In the genomic region with DNA sequence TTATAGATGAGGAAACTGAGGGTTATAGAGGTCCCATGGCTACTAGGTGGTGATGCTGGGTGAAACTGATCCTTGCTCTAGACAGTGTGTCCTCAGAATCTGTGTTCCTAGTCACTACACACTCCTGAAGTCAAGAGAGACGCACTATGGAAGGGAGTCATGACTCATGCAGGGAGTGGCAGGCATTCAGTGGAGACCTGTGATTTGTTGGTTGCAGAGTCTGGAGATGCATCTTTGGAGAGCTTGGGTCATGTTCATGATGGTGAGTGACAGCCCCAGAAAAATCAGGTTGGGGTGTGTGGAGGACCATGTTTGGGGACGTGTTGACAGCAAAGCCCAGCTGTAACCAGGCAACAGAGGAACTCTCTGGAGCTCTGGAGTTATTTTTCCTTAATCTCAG, we compare ENCODE assay signal across 29 cellular contexts. TPM values are rescaled to one million over a fixed set of nuclear protein-coding genes. Genes with fewer than 3 reads are reported as not detected.
DNase-seq lines count a peak whose midpoint lies in the region; ATAC-seq, FAIRE-seq and TF ChIP-seq lines count a peak whose summit lies in the region.
"Had no signal": no experiment of that assay in that cellular context is flagged by ENCODE, and none has a peak within 500 bp of the region (broad histone marks: within the 10 kb centered on the region; RNA-seq: fewer than 3 reads in every experiment).

No MANE protein-coding gene starts in this region.

- no peaks in the 10 kb centered on the region for H3K36me3 ChIP-seq in HCT116 (ENCODE audit: control insufficient read depth in 1 of 2, insufficient read depth in 2 of 2, low read length in 2 of 2)
- no peaks in the 10 kb centered on the region for H3K36me3 ChIP-seq in K562 (ENCODE audit: control insufficient read depth, insufficient read depth, low read length)
- H3K36me3 ChIP-seq in keratinocyte (ENCODE audit: control insufficient read depth in 2 of 2, extremely low read depth in 1 of 2, insufficient read depth in 2 of 2, low read length in 2 of 2), result peaks cover 12 to 29% of the 10 kb centered on the region in 2 experiments
- H3K36me3 ChIP-seq in lower lobe of right lung, result no peaks in the 10 kb centered on the region
- H3K36me3 ChIP-seq: esophagus muscularis mucosa, WERI-Rb-1 had no signal

- H3K9me1 ChIP-seq in K562 (ENCODE audit: control insufficient read depth, insufficient read depth, low read length) (no peaks in the 10 kb centered on the region), keratinocyte (ENCODE audit: control insufficient read depth, extremely low read depth, insufficient read depth, low read length) (no peaks in the 10 kb centered on the region)

- peak; percentile 61 to 72 for DNase-seq in A549 (ENCODE audit: low read depth in 1 of 2, low spot score in 1 of 2)
- DNase-seq in HCT116 (ENCODE audit: low read depth, low spot score), result no peak
- DNase-seq in K562 (ENCODE audit: extremely low read depth in 1 of 4, low spot score in 3 of 4), result no peak
- no peak for DNase-seq in keratinocyte (ENCODE audit: low read depth, low spot score)
- DNase-seq in KBM-7, result no peak
- no peak for DNase-seq in lower lobe of right lung
- DNase-seq: ACHN; activated CD8-positive, alpha-beta memory T cell treated with anti-CD3 and anti-CD28 coated beads, Interleukin-2, amount 50 U/mL, for 4 hours; activated naive CD8-positive, alpha-beta T cell treated with anti-CD3 and anti-CD28 coated beads for 36 hours; effector CD8-positive, alpha-beta T cell; H9; Karpas-422; left colon; natural killer cell; NCI-H1092; NCI-H2081 treated with DMSO at 0.1 percent for 48 hours; NCI-H510A; stimulated activated CD8-positive, alpha-beta memory T cell treated with anti-CD3 and anti-CD28 coated beads, Interleukin-4, amount 100 ng/mL, for 48 hours; trophoblast cell; WERI-Rb-1 had no signal

- H3K79me2 ChIP-seq in HCT116 (ENCODE audit: insufficient read depth, low read length) (no peaks in the 10 kb centered on the region), K562 (ENCODE audit: control insufficient read depth, insufficient read depth, low read length) (no peaks in the 10 kb centered on the region), keratinocyte (ENCODE audit: control insufficient read depth, insufficient read depth, low read length) (no peaks in the 10 kb centered on the region)
- H3K79me2 ChIP-seq: parathyroid adenoma had no signal

- peak; percentile 18 for FAIRE-seq in A549 (lab: Jason Lieb, UNC)
- no peak for FAIRE-seq in K562 (lab: Jason Lieb, UNC)
- peak; percentile 83 for FAIRE-seq in keratinocyte (lab: Jason Lieb, UNC)
- FAIRE-seq: D721Med, HTR-8/SVneo had no signal

- H4K20me1 ChIP-seq in HCT116 (ENCODE audit: insufficient read depth), result no peaks in the 10 kb centered on the region
- H4K20me1 ChIP-seq in K562 (replicated peaks; ENCODE audit: control insufficient read depth, insufficient read depth, low read length), result no peaks in the 10 kb centered on the region
- H4K20me1 ChIP-seq in keratinocyte (ENCODE audit: control insufficient read depth, extremely low read depth, insufficient read depth, low read length), result no peaks in the 10 kb centered on the region

- WGBS in A549 (ENCODE audit: missing lambda C conversion rate), result 16% methylated on average over 2 of the region's 2 CpGs
- WGBS in K562 (ENCODE audit: insufficient coverage, low coverage, missing lambda C conversion rate), result 0% methylated on average over 2 of the region's 2 CpGs

- no peaks in the 10 kb centered on the region for H3K9me3 ChIP-seq in A549
- H3K9me3 ChIP-seq in HCT116 (ENCODE audit: control insufficient read depth in 1 of 2, insufficient read depth in 1 of 2, low read depth in 1 of 2, low read length in 2 of 2), result no peaks in the 10 kb centered on the region
- no peaks in the 10 kb centered on the region for H3K9me3 ChIP-seq in K562 (replicated peaks; ENCODE audit: control insufficient read depth, insufficient read depth, low read depth, low read length)
- H3K9me3 ChIP-seq in keratinocyte (ENCODE audit: control insufficient read depth, low read depth, low read length), result no peaks in the 10 kb centered on the region
- H3K9me3 ChIP-seq in lower lobe of right lung, result no peaks in the 10 kb centered on the region
- H3K9me3 ChIP-seq: esophagus muscularis mucosa had no signal

- no peak overlapping the region for H3K4me2 ChIP-seq in A549
- H3K4me2 ChIP-seq in HCT116 (ENCODE audit: low read length), result peak overlapping the region; percentile 34; the same call in 1 of the 2 replicates
- H3K4me2 ChIP-seq in K562 (ENCODE audit: insufficient read depth, low read length), result no peak overlapping the region
- H3K4me2 ChIP-seq in keratinocyte (ENCODE audit: control insufficient read depth, extremely low read depth, insufficient read depth, low read depth, low read length), result no peak overlapping the region

- no peak overlapping the region for H3K4me3 ChIP-seq in A549
- no peak overlapping the region for H3K4me3 ChIP-seq in HCT116 (replicated peaks in 1 of 2; ENCODE audit: low read depth in 1 of 2, low read length in 2 of 2)
- H3K4me3 ChIP-seq in K562, result no peak overlapping the region
- H3K4me3 ChIP-seq in keratinocyte (ENCODE audit: control insufficient read depth in 2 of 3, extremely low read depth in 1 of 3, insufficient read depth in 2 of 3, low read depth in 1 of 3, low read length in 3 of 3), result no peak overlapping the region
- H3K4me3 ChIP-seq in lower lobe of right lung, result no peak overlapping the region
- H3K4me3 ChIP-seq: esophagus muscularis mucosa had no signal

- intact Hi-C loops in HCT116 (cut with micrococcal nuclease), result no loop called here
- intact Hi-C loops in K562 (cut with micrococcal nuclease), result no loop called here
- intact Hi-C loops in lower lobe of right lung (cut with DNase I), result no loop called here

- H3K9me2 ChIP-seq in HCT116 (ENCODE audit: insufficient read depth), result no peaks in the 10 kb centered on the region

- CTCF ChIA-PET in A549 (lab: Yijun Ruan, JAX) (interaction anchor here (1.6 to 6.5 kb wide), 5 partner anchors 8 to 622 kb away, joined by 4 to 36 read pairs (median 10); no protein-coding TSS in a partner anchor), HCT116 (lab: Charles Lee) (interaction anchor here (0.6 to 2.1 kb wide), 2 partner anchors 8 to 621 kb away, joined by 3 to 5 read pairs; no protein-coding TSS in a partner anchor), K562 (lab: Yijun Ruan, JAX; ENCODE audit: low intra/inter-chr PET ratio) (no interaction called here)

- no peaks in the 10 kb centered on the region for H3K27me3 ChIP-seq in HCT116 (ENCODE audit: insufficient read depth, low read length)
- peaks cover 12 to 36% of the 10 kb centered on the region in 2 experiments; a peak in 4 of 5 replicates for H3K27me3 ChIP-seq in K562 (ENCODE audit: control insufficient read depth in 2 of 2, insufficient read depth in 2 of 2, low read length in 2 of 2)
- no peaks in the 10 kb centered on the region for H3K27me3 ChIP-seq in keratinocyte (ENCODE audit: control insufficient read depth, extremely low read depth, insufficient read depth, low read length)
- H3K27me3 ChIP-seq in lower lobe of right lung (ENCODE audit: low read depth), result peaks cover 5% of the 10 kb centered on the region

- H3K9ac ChIP-seq in HCT116 (ENCODE audit: low read length), result no peak overlapping the region
- no peak overlapping the region for H3K9ac ChIP-seq in K562 (ENCODE audit: insufficient read depth in 1 of 2, low read depth in 2 of 2, low read length in 2 of 2)
- H3K9ac ChIP-seq in keratinocyte (ENCODE audit: control insufficient read depth, extremely low read depth, insufficient read depth, low read length), result no peak overlapping the region
- H3K9ac ChIP-seq: parathyroid adenoma had no signal

- POLR2A ChIA-PET in A549 (lab: Yijun Ruan, JAX), result no interaction called here
- POLR2A ChIA-PET in HCT116 (lab: Charles Lee), result no interaction called here
- POLR2A ChIA-PET in K562 (lab: Yijun Ruan, JAX), result no interaction called here

- TF ChIP-seq POLR2A in A549 (IDR thresholded peaks at IDR 0.05; ENCODE audit: low read length) (no peak), HCT116 (IDR thresholded peaks at IDR 0.05; ENCODE audit: borderline replicate concordance, extremely low read depth, insufficient read depth, insufficient read length) (no peak), K562 (conservative IDR thresholded peaks at IDR 0.05) (no peak), GM18505 (IDR thresholded peaks at IDR 0.05; ENCODE audit: borderline replicate concordance, extremely low read depth, insufficient read depth, insufficient read length) (no peak)

- dilution Hi-C loops in keratinocyte (cut with MboI; ENCODE audit: extremely low pct_ligation_motif_present, low sequenced_read_pairs), result no loop called here

- TF ChIP-seq RAD21 in A549 (conservative IDR thresholded peaks at IDR 0.05 in 1 of 2, IDR thresholded peaks at IDR 0.05 in 1 of 2) (no peak), HCT116 (IDR thresholded peaks at IDR 0.05; ENCODE audit: low read depth) (no peak), K562 (CRISPR knock-in tag; conservative IDR thresholded peaks at IDR 0.05 in 1 of 2, IDR thresholded peaks at IDR 0.05 in 1 of 2) (no peak)

- no TSS peak for BruUV-seq in HCT116 (replicated peaks; lab: Mats Ljungman, UMichigan)
- BruUV-seq in K562 (replicated peaks; lab: Mats Ljungman, UMichigan), result no TSS peak

- ATAC-seq in A549, result peak; percentile 82 to 86
- ATAC-seq in HCT116, result peak; percentile 73
- ATAC-seq in K562, result 0 out of 3 replicates have a peak, but pooled peaks have one; percentile 36
- no peak for ATAC-seq in lower lobe of right lung
- ATAC-seq in GM18505 (IDR thresholded peaks at IDR 0.05; ENCODE audit: unreplicated experiment), result no peak
- no peak for ATAC-seq in HG02970 (IDR thresholded peaks at IDR 0.05; ENCODE audit: low FRiP score, unreplicated experiment)
- ATAC-seq: left colon, natural killer cell, sciatic nerve, SK-N-SH treated with all-trans-retinoic acid at 6 μM for 48 hours had no signal

- H3K27ac ChIP-seq in A549 (no peak overlapping the region), HCT116 (ENCODE audit: low read depth, low read length) (no peak overlapping the region), K562 (ENCODE audit: extremely low read depth, low read depth, low read length) (no peak overlapping the region), keratinocyte (ENCODE audit: control insufficient read depth, insufficient read depth, low read length) (no peak overlapping the region), lower lobe of right lung (no peak overlapping the region)
- H3K27ac ChIP-seq: C4-2B, esophagus muscularis mucosa, parathyroid adenoma, WERI-Rb-1 had no signal

- no peak for TF ChIP-seq EP300 in A549 (IDR thresholded peaks at IDR 0.05)
- no peak for TF ChIP-seq EP300 in K562 (IDR thresholded peaks at IDR 0.05; ENCODE audit: low read length)

- RAD21 ChIA-PET in HCT116 (lab: Charles Lee; ENCODE audit: low non-redundant PET in 1 of 2, low total read pairs in 2 of 2, uncharacterized antibody in 2 of 2, unreplicated experiment in 2 of 2), result no interaction called here

- in situ Hi-C loops in K562 (cut with MboI), result no loop called here
- in situ Hi-C loops in KBM-7 (cut with MboI; ENCODE audit: low pct_unique_long_range_greater_than_20kb, low sequenced_read_pairs), result no loop called here

- TF ChIP-seq CTCF in A549 (IDR thresholded peaks at IDR 0.05), result no peak
- TF ChIP-seq CTCF in HCT116 (IDR thresholded peaks at IDR 0.05 in 2 of 3, conservative IDR thresholded peaks at IDR 0.05 in 1 of 3; ENCODE audit: borderline replicate concordance in 1 of 3, insufficient read depth in 1 of 3, low read depth in 2 of 3, low read length in 2 of 3), result no peak
- no peak for TF ChIP-seq CTCF in K562 (IDR thresholded peaks at IDR 0.05 in 2 of 3, conservative IDR thresholded peaks at IDR 0.05 in 1 of 3; ENCODE audit: insufficient read depth in 2 of 3, low read depth in 1 of 3, low read length in 3 of 3)
- TF ChIP-seq CTCF in keratinocyte (optimal IDR thresholded peaks at IDR 0.05 in 1 of 3, IDR thresholded peaks at IDR 0.05 in 1 of 3, conservative IDR thresholded peaks at IDR 0.05 in 1 of 3; ENCODE audit: extremely low read depth in 1 of 3, insufficient read depth in 2 of 3, low read length in 3 of 3), result no peak
- no peak for TF ChIP-seq CTCF in lower lobe of right lung (IDR thresholded peaks at IDR 0.05)

- H2AFZ ChIP-seq in HCT116 (ENCODE audit: low read depth, low read length, poor library complexity, severe bottlenecking) (no peak overlapping the region), K562 (ENCODE audit: low read depth, low read length) (no peak overlapping the region), keratinocyte (ENCODE audit: control insufficient read depth, low read length) (no peak overlapping the region)
- H2AFZ ChIP-seq: parathyroid adenoma had no signal

- H3K4me1 ChIP-seq in A549, result peaks cover 10% of the 10 kb centered on the region; the same call in 2 of the 3 replicates
- H3K4me1 ChIP-seq in HCT116 (ENCODE audit: control insufficient read depth in 1 of 2, insufficient read depth in 2 of 2, low read length in 2 of 2), result peaks cover 2 to 8% of the 10 kb centered on the region in 2 experiments; a peak in 2 of 4 replicates
- H3K4me1 ChIP-seq in K562 (replicated peaks in 1 of 2; ENCODE audit: control insufficient read depth in 2 of 2, insufficient read depth in 2 of 2, low read length in 2 of 2), result no peaks in the 10 kb centered on the region
- no peaks in the 10 kb centered on the region for H3K4me1 ChIP-seq in keratinocyte (ENCODE audit: control insufficient read depth, extremely low read depth, insufficient read depth, low read length)
- no peaks in the 10 kb centered on the region for H3K4me1 ChIP-seq in lower lobe of right lung
- H3K4me1 ChIP-seq: esophagus muscularis mucosa, parathyroid adenoma had no signal

RNA-seq across cellular contexts. Expression of gene FBXO21, which starts 38.0 kb away (rescaled TPM):
- polyA plus RNA-seq in A549 (2011; rRNA removed) (60.3 and 62.4 TPM in 2 replicates), A549 (2017; fragmentation: RNase III; extraction: RNeasy Plus Mini Kit Qiagen cat#74134 plus additional on column Dnase treatment) (29.8 to 33.2 TPM (median 31.2 TPM) in 3 replicates), K562 (2011; rRNA removed) (5.9 and 11.2 TPM in 2 replicates), K562 (2014; fragmentation: Illumina TruSeq; extraction: Trizol) (7.1 and 7.4 TPM in 2 replicates), K562 (2014; fragmentation: Nextera tagmentation; extraction: Ambion mirVana) (1 to 10 TPM; 3.0 to 4.0 TPM), K562 (2014; rRNA removed) (15.2 and 16.3 TPM in 2 replicates), keratinocyte (21.9 to 28.3 TPM (median 23.3 TPM) in 3 replicates)
- polyA plus RNA-seq in A549 (2012; cell fraction: cytosol; rRNA removed), result 88.7 and 101 TPM in 2 replicates
- 110 and 149 TPM in 2 replicates for polyA plus RNA-seq in A549 (2012; cell fraction: nucleus; rRNA removed)
- 151 and 197 TPM in 2 replicates for polyA minus RNA-seq in A549 (2011; rRNA and poly(A)+ RNA removed)
- total RNA-seq in HCT116 (2021; ENCODE audit: unreplicated experiment) (45.5 TPM), K562 (2014; rRNA removed) (35.4 and 50.9 TPM in 2 replicates), K562 (2014; rRNA removed; fragmentation: Illumina TruSeq; extraction: Trizol) (9.1 and 10.1 TPM in 2 replicates), K562 (2015; rRNA removed; fragmentation: Illumina TruSeq; extraction: Trizol) (8.3 and 8.6 TPM in 2 replicates), K562 (2021) (13.4 and 13.8 TPM in 2 replicates), lower lobe of right lung (35.4 TPM)
- polyA plus RNA-seq in HCT116 (2012), result 36.7 and 43.3 TPM in 2 replicates
- 15.2 and 18.4 TPM in 2 replicates for total RNA-seq in K562 (2011; cell fraction: chromatin; rRNA removed; ENCODE audit: low replicate concordance)
- total RNA-seq in K562 (2011; cell fraction: nucleolus; rRNA removed), result 13.4 and 17.0 TPM in 2 replicates
- total RNA-seq in K562 (2011; cell fraction: nucleoplasm; rRNA removed), result 11.4 and 15.2 TPM in 2 replicates
- polyA plus RNA-seq in K562 (2011; cell fraction: cytosol; rRNA removed), result 12.2 and 43.9 TPM in 2 replicates
- polyA plus RNA-seq in K562 (2011; cell fraction: nucleus; rRNA removed), result 6.3 and 22.4 TPM in 2 replicates
- 7.1 and 10.5 TPM in 2 replicates for polyA plus RNA-seq in K562 (2012)
- polyA minus RNA-seq in K562 (2011; rRNA and poly(A)+ RNA removed), result 14.2 and 15.8 TPM in 2 replicates
- polyA minus RNA-seq in K562 (2011; cell fraction: cytosol; rRNA and poly(A)+ RNA removed), result 12.2 and 17.8 TPM in 2 replicates
- polyA minus RNA-seq in K562 (2011; cell fraction: nucleus; rRNA and poly(A)+ RNA removed), result 2.6 and 12.0 TPM in 2 replicates
- 10.6 TPM for polyA plus RNA-seq in keratinocyte (2011; ENCODE audit: low read depth)
- polyA plus RNA-seq in keratinocyte (2011; cell fraction: cytosol; rRNA removed), result 17.4 and 19.4 TPM in 2 replicates
- polyA plus RNA-seq in keratinocyte (2011; cell fraction: nucleus; rRNA removed), result 19.8 and 24.7 TPM in 2 replicates
- polyA plus RNA-seq in keratinocyte (2012; ENCODE audit: low replicate concordance), result 12.7 and 18.4 TPM in 2 replicates
- 31.6 to 50.7 TPM (median 36.1 TPM) in 3 replicates for polyA minus RNA-seq in keratinocyte
- polyA minus RNA-seq in keratinocyte (2011; cell fraction: cytosol; rRNA and poly(A)+ RNA removed), result 56.6 TPM
- 31.3 and 41.0 TPM in 2 replicates for polyA minus RNA-seq in keratinocyte (2011; cell fraction: nucleus; rRNA and poly(A)+ RNA removed)

Comparison
In these comparisons a context has a peak if more than half of its experiments do, and no peak if none do; other contexts are left out.
1. ATAC-seq: peak in A549 (2 of 2), HCT116 (single experiment) and K562 (single experiment); none in lower lobe of right lung (0 of 2), GM18505 (single experiment) and HG02970 (single experiment).
2. DNase-seq: peak in A549 (2 of 2); none in HCT116 (single experiment), K562 (0 of 4), keratinocyte (single experiment), KBM-7 (single experiment) and lower lobe of right lung (single experiment).